ENCODE assay signal across 11 cellular contexts in genomic region chr14:65832431-65833253, GRCh38.
DNase-seq lines count a peak whose midpoint lies in the region; ATAC-seq and TF ChIP-seq lines count a peak whose summit lies in the region.
"Had no signal": no experiment of that assay in that cellular context is flagged by ENCODE, and none has a peak within 500 bp of the region (broad histone marks: within the 10 kb centered on the region; RNA-seq: fewer than 3 reads in every experiment).

No MANE protein-coding gene starts in this region.

- H3K4me1 Mint-ChIP-seq in stimulated activated effector memory CD8-positive, alpha-beta T cell treated with anti-CD3 and anti-CD28 coated beads, Interleukin-12 subunit alpha, Interleukin-12 subunit beta, amount 100 ng/mL, for 72 hours: peaks cover 33% of the 10 kb centered on the region

- H3K9me3 ChIP-seq in OCI-LY1 (ENCODE audit: low read length) (no peaks in the 10 kb centered on the region), testis (no peaks in the 10 kb centered on the region)

- peak; percentile 47 for TF ChIP-seq CTCF in OCI-LY1 (IDR thresholded peaks at IDR 0.05; ENCODE audit: low read length)
- no peak for TF ChIP-seq CTCF in testis (IDR thresholded peaks at IDR 0.05)

- H3K4me1 ChIP-seq in OCI-LY1 (ENCODE audit: insufficient read depth, low read length, severe bottlenecking) (no peaks in the 10 kb centered on the region), testis (no peaks in the 10 kb centered on the region)

- H3K4me2 ChIP-seq in OCI-LY1 (ENCODE audit: low read length): no peak overlapping the region

- ATAC-seq in Right ventricle myocardium inferior (peak; percentile 37), Right ventricle myocardium superior (ENCODE audit: poor library complexity) (no peak), HG03175 (IDR thresholded peaks at IDR 0.05; ENCODE audit: unreplicated experiment) (no peak), HG03439 (IDR thresholded peaks at IDR 0.05; ENCODE audit: unreplicated experiment) (no peak)
- no peak for ATAC-seq in stimulated activated effector memory CD8-positive, alpha-beta T cell treated with anti-CD3 and anti-CD28 coated beads, Interleukin-12 subunit alpha, Interleukin-12 subunit beta, amount 100 ng/mL, for 72 hours

- H3K27me3 ChIP-seq in OCI-LY1 (ENCODE audit: insufficient read depth, low read length) (no peaks in the 10 kb centered on the region; the same call in 1 of the 2 replicates), testis (no peaks in the 10 kb centered on the region)

- no peaks in the 10 kb centered on the region for H3K79me2 ChIP-seq in OCI-LY1 (ENCODE audit: insufficient read depth, low read length)

- H2AFZ ChIP-seq in OCI-LY1 (ENCODE audit: low read length): no peak overlapping the region

- H3F3A ChIP-seq in OCI-LY1 (ENCODE audit: insufficient read depth, low read length): no peaks in the 10 kb centered on the region

- H3K9me3 Mint-ChIP-seq in stimulated activated effector memory CD8-positive, alpha-beta T cell treated with anti-CD3 and anti-CD28 coated beads, Interleukin-12 subunit alpha, Interleukin-12 subunit beta, amount 100 ng/mL, for 72 hours: no peaks in the 10 kb centered on the region

- H3K4me3 Mint-ChIP-seq in stimulated activated effector memory CD8-positive, alpha-beta T cell treated with anti-CD3 and anti-CD28 coated beads, Interleukin-12 subunit alpha, Interleukin-12 subunit beta, amount 100 ng/mL, for 72 hours: no peak overlapping the region

- H3K9me2 ChIP-seq in OCI-LY1 (ENCODE audit: low read depth, low read length): no peaks in the 10 kb centered on the region

- intact Hi-C loops in Right ventricle myocardium inferior (cut with DNase I): no loop called here
- intact Hi-C loops in Right ventricle myocardium superior (cut with DNase I): no loop called here
- intact Hi-C loops in testis (cut with DNase I; ENCODE audit: low total_unique reads): no loop called here

- H3K27ac Mint-ChIP-seq in stimulated activated effector memory CD8-positive, alpha-beta T cell treated with anti-CD3 and anti-CD28 coated beads, Interleukin-12 subunit alpha, Interleukin-12 subunit beta, amount 100 ng/mL, for 72 hours: no peak overlapping the region

- H3K9ac ChIP-seq in OCI-LY1 (ENCODE audit: low read length): no peak overlapping the region

- no peaks in the 10 kb centered on the region for H4K20me1 ChIP-seq in OCI-LY1 (ENCODE audit: insufficient read depth, low read length)

- H3K4me3 ChIP-seq in OCI-LY1 (ENCODE audit: low read depth, low read length, poor library complexity, severe bottlenecking) (no peak overlapping the region), testis (no peak overlapping the region)

- no peaks in the 10 kb centered on the region for H3K36me3 ChIP-seq in OCI-LY1 (ENCODE audit: insufficient read depth, low read length)
- no peaks in the 10 kb centered on the region for H3K36me3 ChIP-seq in testis (ENCODE audit: low read depth, missing control alignments)

- WGBS in testis, 2 donors: 47 to 53% methylated on average over 10 of the region's 10 CpGs

- DNase-seq in Right ventricle myocardium inferior (ENCODE audit: missing footprints) (no peak), Right ventricle myocardium superior (no peak), fibroblast of peridontal ligament (ENCODE audit: extremely low read depth) (peak; percentile 31), testis (peak; percentile 36)
- DNase-seq in stimulated activated effector memory CD8-positive, alpha-beta T cell treated with anti-CD3 and anti-CD28 coated beads, Interleukin-12 subunit alpha, Interleukin-12 subunit beta, amount 100 ng/mL, for 72 hours (ENCODE audit: low spot score in 2 of 2): no peak
- DNase-seq: activated CD8-positive, alpha-beta memory T cell treated with anti-CD3 and anti-CD28 coated beads for 24 hours; Calu3; NCI-H774 had no signal

- H3K27ac ChIP-seq in OCI-LY1 (ENCODE audit: low read depth, low read length, poor library complexity, severe bottlenecking) (no peak overlapping the region), testis (peak overlapping the region; percentile 25 to 59)

- H3K36me3 Mint-ChIP-seq in stimulated activated effector memory CD8-positive, alpha-beta T cell treated with anti-CD3 and anti-CD28 coated beads, Interleukin-12 subunit alpha, Interleukin-12 subunit beta, amount 100 ng/mL, for 72 hours: no peaks in the 10 kb centered on the region

- TF ChIP-seq POLR2A in testis (IDR thresholded peaks at IDR 0.05): no peak

Comparison
In these comparisons a context has a peak if more than half of its experiments do, and no peak if none do; other contexts are left out.
1. DNase-seq: peak in fibroblast of peridontal ligament (single experiment) and testis (single experiment); none in Right ventricle myocardium inferior (single experiment), Right ventricle myocardium superior (single experiment) and stimulated activated effector memory CD8-positive, alpha-beta T cell treated with anti-CD3 and anti-CD28 coated beads, Interleukin-12 subunit alpha, Interleukin-12 subunit beta, amount 100 ng/mL, for 72 hours (0 of 2).